Comparison of ENCODE assay signal across 1 cellular context in the genomic region with DNA sequence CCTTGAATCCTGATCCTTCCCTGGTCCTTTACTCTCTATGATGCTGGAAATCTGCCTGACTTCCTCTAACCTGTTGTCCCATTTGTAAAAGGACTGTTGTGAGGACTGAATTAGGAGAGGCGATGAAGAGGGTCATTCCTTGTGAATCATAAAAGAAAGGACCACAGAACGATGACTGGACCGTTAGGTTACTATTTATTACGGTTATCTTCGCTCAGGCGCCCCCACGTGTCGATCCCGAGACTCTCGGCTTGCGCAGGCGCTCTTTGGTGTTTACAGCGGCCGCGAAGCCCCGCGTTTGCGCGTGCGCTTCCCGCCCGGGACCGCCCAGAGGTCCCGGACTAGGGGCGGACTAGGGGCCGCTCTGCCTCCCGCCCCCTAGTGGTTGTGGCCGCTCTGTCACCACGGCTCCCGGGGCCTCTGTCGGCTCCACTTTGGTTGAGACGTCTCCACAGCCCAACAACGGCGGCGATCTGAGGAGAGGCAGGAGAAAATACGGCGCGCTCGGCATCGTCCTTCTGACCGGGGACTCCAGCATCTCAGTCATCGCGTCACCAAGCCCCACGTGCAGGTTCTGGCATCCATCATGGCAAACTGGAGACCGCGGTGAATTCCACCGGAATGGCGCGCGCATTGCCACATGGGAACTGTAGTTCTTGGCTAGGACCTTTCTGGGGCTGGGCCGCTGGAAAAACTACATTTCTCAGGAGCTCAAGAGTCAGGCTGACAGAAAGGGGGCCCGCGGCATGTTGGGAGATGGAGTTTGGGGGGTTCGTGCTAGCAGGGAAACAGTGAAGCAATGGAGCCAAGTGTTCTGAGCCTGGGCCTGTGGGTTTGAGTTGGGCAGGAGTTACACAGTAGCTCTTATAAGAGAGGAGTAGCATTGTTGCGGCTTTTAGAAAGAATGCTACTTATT.
TF ChIP-seq lines count a peak whose summit lies in the region.

A gene with protein sequence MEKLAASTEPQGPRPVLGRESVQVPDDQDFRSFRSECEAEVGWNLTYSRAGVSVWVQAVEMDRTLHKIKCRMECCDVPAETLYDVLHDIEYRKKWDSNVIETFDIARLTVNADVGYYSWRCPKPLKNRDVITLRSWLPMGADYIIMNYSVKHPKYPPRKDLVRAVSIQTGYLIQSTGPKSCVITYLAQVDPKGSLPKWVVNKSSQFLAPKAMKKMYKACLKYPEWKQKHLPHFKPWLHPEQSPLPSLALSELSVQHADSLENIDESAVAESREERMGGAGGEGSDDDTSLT (minus strand): TSS at position 596 of the 916 bp plus-strand sequence. CDS start 12,866 bp downstream, outside the sequence.

TF ChIP-seq in HepG2, 621 proteins besides CTCF, POLR2A, EP300 and RAD21 (continued from another document):
- TF ChIP-seq, protein P1, sequence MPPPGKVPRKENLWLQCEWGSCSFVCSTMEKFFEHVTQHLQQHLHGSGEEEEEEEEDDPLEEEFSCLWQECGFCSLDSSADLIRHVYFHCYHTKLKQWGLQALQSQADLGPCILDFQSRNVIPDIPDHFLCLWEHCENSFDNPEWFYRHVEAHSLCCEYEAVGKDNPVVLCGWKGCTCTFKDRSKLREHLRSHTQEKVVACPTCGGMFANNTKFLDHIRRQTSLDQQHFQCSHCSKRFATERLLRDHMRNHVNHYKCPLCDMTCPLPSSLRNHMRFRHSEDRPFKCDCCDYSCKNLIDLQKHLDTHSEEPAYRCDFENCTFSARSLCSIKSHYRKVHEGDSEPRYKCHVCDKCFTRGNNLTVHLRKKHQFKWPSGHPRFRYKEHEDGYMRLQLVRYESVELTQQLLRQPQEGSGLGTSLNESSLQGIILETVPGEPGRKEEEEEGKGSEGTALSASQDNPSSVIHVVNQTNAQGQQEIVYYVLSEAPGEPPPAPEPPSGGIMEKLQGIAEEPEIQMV (CRISPR knock-in tag; IDR thresholded peaks at IDR 0.05; ENCODE audit: low read depth), result peak; percentile 74; the same call in 1 of the 2 replicates
- TF ChIP-seq ZMYM4 (CRISPR knock-in tag; IDR thresholded peaks at IDR 0.05) (peak; percentile 68; the same call in 1 of the 2 replicates), XRCC5 (optimal IDR thresholded peaks at IDR 0.05; ENCODE audit: low read length) (peak; percentile 95), ZNF737 (CRISPR knock-in tag; IDR thresholded peaks at IDR 0.05; ENCODE audit: borderline replicate concordance) (no peak), ZMAT3 (CRISPR knock-in tag; conservative IDR thresholded peaks at IDR 0.05) (0 out of 2 replicates have a peak, but pooled peaks have one; percentile 43), ISL2 (CRISPR knock-in tag; IDR thresholded peaks at IDR 0.05) (0 out of 2 replicates have a peak, but pooled peaks have one; percentile 49), HNF4G (IDR thresholded peaks at IDR 0.05; ENCODE audit: borderline replicate concordance, low read depth, low read length) (no peak), HNF4G (CRISPR knock-in tag; IDR thresholded peaks at IDR 0.05; ENCODE audit: borderline replicate concordance, low read depth) (peak; percentile 63), NBN (conservative IDR thresholded peaks at IDR 0.05) (no peak), ZNF256 (CRISPR knock-in tag; conservative IDR thresholded peaks at IDR 0.05) (0 out of 2 replicates have a peak, but pooled peaks have one; percentile 8), ZNF747 (CRISPR knock-in tag; IDR thresholded peaks at IDR 0.05; ENCODE audit: borderline replicate concordance) (peak; percentile 88), ZNF619 (CRISPR knock-in tag; IDR thresholded peaks at IDR 0.05) (peak; percentile 79), AHR (CRISPR knock-in tag; IDR thresholded peaks at IDR 0.05) (no peak; the same call in 1 of the 2 replicates), ZNF724P (CRISPR knock-in tag; IDR thresholded peaks at IDR 0.05; ENCODE audit: borderline replicate concordance) (0 out of 2 replicates have a peak, but pooled peaks have one; percentile 5), KLF15 (CRISPR knock-in tag; IDR thresholded peaks at IDR 0.05; ENCODE audit: borderline replicate concordance) (no peak; the same call in 1 of the 2 replicates), NONO (IDR thresholded peaks at IDR 0.05) (no peak), NONO (CRISPR knock-in tag; conservative IDR thresholded peaks at IDR 0.05) (peak; percentile 71; the same call in 1 of the 2 replicates), ZNF891 (CRISPR knock-in tag; IDR thresholded peaks at IDR 0.05) (0 out of 2 replicates have a peak, but pooled peaks have one; percentile 20), MXI1 (IDR thresholded peaks at IDR 0.05; ENCODE audit: borderline replicate concordance, low read depth, low read length) (peak; percentile 87; the same call in 2 of the 3 replicates)
- TF ChIP-seq, protein P2, sequence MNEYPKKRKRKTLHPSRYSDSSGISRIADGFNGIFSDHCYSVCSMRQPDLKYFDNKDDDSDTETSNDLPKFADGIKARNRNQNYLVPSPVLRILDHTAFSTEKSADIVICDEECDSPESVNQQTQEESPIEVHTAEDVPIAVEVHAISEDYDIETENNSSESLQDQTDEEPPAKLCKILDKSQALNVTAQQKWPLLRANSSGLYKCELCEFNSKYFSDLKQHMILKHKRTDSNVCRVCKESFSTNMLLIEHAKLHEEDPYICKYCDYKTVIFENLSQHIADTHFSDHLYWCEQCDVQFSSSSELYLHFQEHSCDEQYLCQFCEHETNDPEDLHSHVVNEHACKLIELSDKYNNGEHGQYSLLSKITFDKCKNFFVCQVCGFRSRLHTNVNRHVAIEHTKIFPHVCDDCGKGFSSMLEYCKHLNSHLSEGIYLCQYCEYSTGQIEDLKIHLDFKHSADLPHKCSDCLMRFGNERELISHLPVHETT (CRISPR knock-in tag; conservative IDR thresholded peaks at IDR 0.05), result 0 out of 2 replicates have a peak, but pooled peaks have one; percentile 31
- TF ChIP-seq, protein P3, sequence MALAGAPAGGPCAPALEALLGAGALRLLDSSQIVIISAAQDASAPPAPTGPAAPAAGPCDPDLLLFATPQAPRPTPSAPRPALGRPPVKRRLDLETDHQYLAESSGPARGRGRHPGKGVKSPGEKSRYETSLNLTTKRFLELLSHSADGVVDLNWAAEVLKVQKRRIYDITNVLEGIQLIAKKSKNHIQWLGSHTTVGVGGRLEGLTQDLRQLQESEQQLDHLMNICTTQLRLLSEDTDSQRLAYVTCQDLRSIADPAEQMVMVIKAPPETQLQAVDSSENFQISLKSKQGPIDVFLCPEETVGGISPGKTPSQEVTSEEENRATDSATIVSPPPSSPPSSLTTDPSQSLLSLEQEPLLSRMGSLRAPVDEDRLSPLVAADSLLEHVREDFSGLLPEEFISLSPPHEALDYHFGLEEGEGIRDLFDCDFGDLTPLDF (CRISPR knock-in tag; IDR thresholded peaks at IDR 0.05), result peak; percentile 78
- TF ChIP-seq, protein P4, sequence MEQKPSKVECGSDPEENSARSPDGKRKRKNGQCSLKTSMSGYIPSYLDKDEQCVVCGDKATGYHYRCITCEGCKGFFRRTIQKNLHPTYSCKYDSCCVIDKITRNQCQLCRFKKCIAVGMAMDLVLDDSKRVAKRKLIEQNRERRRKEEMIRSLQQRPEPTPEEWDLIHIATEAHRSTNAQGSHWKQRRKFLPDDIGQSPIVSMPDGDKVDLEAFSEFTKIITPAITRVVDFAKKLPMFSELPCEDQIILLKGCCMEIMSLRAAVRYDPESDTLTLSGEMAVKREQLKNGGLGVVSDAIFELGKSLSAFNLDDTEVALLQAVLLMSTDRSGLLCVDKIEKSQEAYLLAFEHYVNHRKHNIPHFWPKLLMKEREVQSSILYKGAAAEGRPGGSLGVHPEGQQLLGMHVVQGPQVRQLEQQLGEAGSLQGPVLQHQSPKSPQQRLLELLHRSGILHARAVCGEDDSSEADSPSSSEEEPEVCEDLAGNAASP (CRISPR knock-in tag; IDR thresholded peaks at IDR 0.05; ENCODE audit: borderline replicate concordance), result 0 out of 2 replicates have a peak, but pooled peaks have one; percentile 38
TF ChIP-seq in HepG2: peak in this region for 244.
